In the genomic region with DNA sequence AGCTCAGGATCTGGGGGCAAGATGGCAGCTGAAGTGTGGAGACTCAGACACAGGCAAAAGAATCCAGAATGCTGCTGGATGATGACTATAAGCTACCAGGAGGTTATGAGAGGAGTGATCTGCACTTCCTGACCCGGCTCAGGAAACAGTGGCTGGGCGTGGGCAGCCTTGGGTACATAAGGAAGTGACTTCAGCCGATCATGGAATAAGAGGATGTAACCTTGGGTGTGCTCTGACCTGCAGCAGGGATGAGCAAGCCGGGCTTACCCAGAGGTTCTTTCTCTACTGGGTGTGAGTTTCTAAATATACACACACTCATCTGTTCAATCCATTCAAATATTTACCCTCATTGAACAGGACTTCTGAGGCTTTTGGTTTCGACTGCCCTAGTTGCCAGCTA, we compare ENCODE assay signal across 8 cellular contexts.
DNase-seq lines count a peak whose midpoint lies in the region; ATAC-seq lines count a peak whose summit lies in the region.

No MANE protein-coding gene starts in this region.

- H3K4me1 ChIP-seq in right cardiac atrium (ENCODE audit: control insufficient read depth, insufficient read depth, low read length), result peaks cover 33% of the 10 kb centered on the region

- WGBS in right cardiac atrium, result 48% methylated on average over 5 of the region's 5 CpGs

- H3K27ac ChIP-seq in right cardiac atrium (ENCODE audit: low read length), result peak overlapping the region; percentile 97

- H3K9me3 Mint-ChIP-seq in activated T-helper 2 cell treated with anti-CD3 and anti-CD28 coated beads, Interferon-gamma antibody, Interleukin-2, Interleukin-4, amounts not matched to agents 10 μg/mL and 5 μg/mL and 100 μg/mL, durations not matched to agents 14 hours and 24 hours and 36 hours, result no peaks in the 10 kb centered on the region

- intact Hi-C loops in activated T-helper 2 cell treated with anti-CD3 and anti-CD28 coated beads, Interferon-gamma antibody, Interleukin-2, Interleukin-4, amounts not matched to agents 10 μg/mL and 5 μg/mL and 100 μg/mL, durations not matched to agents 14 hours and 24 hours and 36 hours (cut with micrococcal nuclease), result loop anchor here (1.0 to 2.0 kb wide), 4 partner anchors 16 to 35 kb away; no protein-coding TSS in a partner anchor
- intact Hi-C loops in right cardiac atrium (cut with DNase I), result no loop called here

- no peak overlapping the region for H3K4me3 ChIP-seq in right cardiac atrium (ENCODE audit: low read length)

- H3K27ac Mint-ChIP-seq in activated T-helper 2 cell treated with anti-CD3 and anti-CD28 coated beads, Interferon-gamma antibody, Interleukin-2, Interleukin-4, amounts not matched to agents 10 μg/mL and 5 μg/mL and 100 μg/mL, durations not matched to agents 14 hours and 24 hours and 36 hours, result peak overlapping the region; percentile 65

- H3K36me3 Mint-ChIP-seq in activated T-helper 2 cell treated with anti-CD3 and anti-CD28 coated beads, Interferon-gamma antibody, Interleukin-2, Interleukin-4, amounts not matched to agents 10 μg/mL and 5 μg/mL and 100 μg/mL, durations not matched to agents 14 hours and 24 hours and 36 hours (ENCODE audit: low read depth), result peaks cover 71% of the 10 kb centered on the region

- peak; percentile 50 for ATAC-seq in GM18909 (IDR thresholded peaks at IDR 0.05; ENCODE audit: poor library complexity, unreplicated experiment)
- ATAC-seq in right cardiac atrium, result peak; percentile 87 to 96
- ATAC-seq in stimulated activated naive CD8-positive, alpha-beta T cell treated with anti-CD3 and anti-CD28 coated beads, Interleukin-15, Interleukin-2, amounts not matched to agents 100 U/mL and 50 U/mL, for 24 hours, result peak; percentile 96
- ATAC-seq in GM18873 (IDR thresholded peaks at IDR 0.05; ENCODE audit: low FRiP score, unreplicated experiment), result no peak
- no peak for ATAC-seq in GM18868 (IDR thresholded peaks at IDR 0.05; ENCODE audit: unreplicated experiment)

- H3K9me3 ChIP-seq in right cardiac atrium (ENCODE audit: control insufficient read depth, low read length), result no peaks in the 10 kb centered on the region

- peaks cover 50% of the 10 kb centered on the region for H3K4me1 Mint-ChIP-seq in activated T-helper 2 cell treated with anti-CD3 and anti-CD28 coated beads, Interferon-gamma antibody, Interleukin-2, Interleukin-4, amounts not matched to agents 10 μg/mL and 5 μg/mL and 100 μg/mL, durations not matched to agents 14 hours and 24 hours and 36 hours (ENCODE audit: low read depth)

- no peaks in the 10 kb centered on the region for H3K27me3 ChIP-seq in right cardiac atrium (ENCODE audit: control insufficient read depth, insufficient read depth)

- peak; percentile 91 for DNase-seq in LHCN-M2 (ENCODE audit: low read depth)
- no peak for DNase-seq in activated T-helper 2 cell treated with anti-CD3 and anti-CD28 coated beads, Interferon-gamma antibody, Interleukin-2, Interleukin-4, amounts not matched to agents 10 μg/mL and 5 μg/mL and 100 μg/mL, durations not matched to agents 14 hours and 24 hours and 36 hours (ENCODE audit: low spot score)
- DNase-seq in right cardiac atrium, result peak; percentile 82 to 88 (median 83)
- peak; percentile 62 for DNase-seq in stimulated activated naive CD8-positive, alpha-beta T cell treated with anti-CD3 and anti-CD28 coated beads, Interleukin-15, Interleukin-2, amounts not matched to agents 100 U/mL and 50 U/mL, for 24 hours
- no peak for DNase-seq in mesenteric fat pad (ENCODE audit: low spot score)

- peak overlapping the region; percentile 5 for H3K4me3 Mint-ChIP-seq in activated T-helper 2 cell treated with anti-CD3 and anti-CD28 coated beads, Interferon-gamma antibody, Interleukin-2, Interleukin-4, amounts not matched to agents 10 μg/mL and 5 μg/mL and 100 μg/mL, durations not matched to agents 14 hours and 24 hours and 36 hours (ENCODE audit: low read depth)

- no peaks in the 10 kb centered on the region for H3K27me3 Mint-ChIP-seq in activated T-helper 2 cell treated with anti-CD3 and anti-CD28 coated beads, Interferon-gamma antibody, Interleukin-2, Interleukin-4, amounts not matched to agents 10 μg/mL and 5 μg/mL and 100 μg/mL, durations not matched to agents 14 hours and 24 hours and 36 hours (ENCODE audit: low read depth)

Comparison
In these comparisons a context has a peak if more than half of its experiments do, and no peak if none do; other contexts are left out.
1. ATAC-seq: peak in GM18909 (single experiment), right cardiac atrium (2 of 2) and stimulated activated naive CD8-positive, alpha-beta T cell treated with anti-CD3 and anti-CD28 coated beads, Interleukin-15, Interleukin-2, amounts not matched to agents 100 U/mL and 50 U/mL, for 24 hours (single experiment); none in GM18873 (single experiment) and GM18868 (single experiment).
2. DNase-seq: peak in LHCN-M2 (single experiment), right cardiac atrium (3 of 3) and stimulated activated naive CD8-positive, alpha-beta T cell treated with anti-CD3 and anti-CD28 coated beads, Interleukin-15, Interleukin-2, amounts not matched to agents 100 U/mL and 50 U/mL, for 24 hours (single experiment); none in activated T-helper 2 cell treated with anti-CD3 and anti-CD28 coated beads, Interferon-gamma antibody, Interleukin-2, Interleukin-4, amounts not matched to agents 10 μg/mL and 5 μg/mL and 100 μg/mL, durations not matched to agents 14 hours and 24 hours and 36 hours (single experiment) and mesenteric fat pad (single experiment).